In the genomic region with DNA sequence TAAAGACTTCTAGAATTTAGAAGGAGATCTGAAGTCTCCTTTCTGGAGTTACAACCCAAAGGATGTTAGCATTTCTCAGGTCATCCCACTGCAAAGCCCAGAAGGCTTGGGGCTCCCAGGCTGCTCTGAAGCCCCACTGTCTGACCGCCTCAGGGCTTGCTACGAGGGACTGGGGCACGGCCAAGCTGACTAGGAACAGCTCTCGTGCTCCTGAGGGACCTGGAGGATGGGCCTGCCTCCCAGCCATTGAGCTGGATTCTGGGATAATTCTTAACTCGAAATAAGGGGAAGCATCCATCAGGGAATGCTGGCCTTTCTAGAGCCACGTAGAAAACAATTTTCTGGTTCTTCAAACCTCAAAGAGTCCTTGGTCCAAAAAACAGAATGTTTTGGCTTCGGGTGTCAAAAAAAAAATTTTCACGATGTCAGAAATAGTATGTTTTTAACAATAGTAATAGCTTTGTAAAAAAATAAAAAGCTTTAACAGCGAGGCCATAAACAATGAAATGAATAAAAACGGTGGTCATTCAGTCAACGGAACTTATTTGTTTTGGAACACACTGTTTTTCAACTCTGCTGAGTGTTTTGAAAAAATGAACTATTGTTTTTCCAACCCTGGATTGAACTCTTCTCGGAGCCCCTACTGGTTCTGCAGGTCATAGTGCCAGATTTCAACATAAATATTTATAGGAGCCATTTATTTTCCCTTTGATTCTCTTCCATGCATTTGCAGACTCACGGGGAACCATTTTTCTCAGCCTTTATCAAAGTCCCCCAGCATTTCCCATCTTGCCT, we compare ENCODE assay signal across 15 cellular contexts. TPM values are rescaled to one million over a fixed set of nuclear protein-coding genes. Genes with fewer than 3 reads are reported as not detected.
DNase-seq lines count a peak whose midpoint lies in the region; ATAC-seq, FAIRE-seq and TF ChIP-seq lines count a peak whose summit lies in the region.
"Had no signal": no experiment of that assay in that cellular context is flagged by ENCODE, and none has a peak within 500 bp of the region (broad histone marks: within the 10 kb centered on the region; RNA-seq: fewer than 3 reads in every experiment).

No MANE protein-coding gene starts in this region.

- peaks cover 33% of the 10 kb centered on the region for H3K79me1 ChIP-seq in trophoblast cell (ENCODE audit: low read length)

- H3K9me3 ChIP-seq in endothelial cell of umbilical vein (replicated peaks; ENCODE audit: control insufficient read depth, insufficient read depth, low read length) (no peaks in the 10 kb centered on the region), trophoblast cell (ENCODE audit: insufficient read depth, low read depth, low read length) (no peaks in the 10 kb centered on the region), upper lobe of right lung (no peaks in the 10 kb centered on the region)
- H3K9me3 ChIP-seq: A549, left lung, neutrophil had no signal

- no peaks in the 10 kb centered on the region for H3K79me2 ChIP-seq in endothelial cell of umbilical vein (ENCODE audit: control insufficient read depth, insufficient read depth, low read length)
- H3K79me2 ChIP-seq in trophoblast cell (ENCODE audit: control insufficient read depth, insufficient read depth, low read length, poor library complexity), result no peaks in the 10 kb centered on the region

- TF ChIP-seq CTCF in endothelial cell of umbilical vein (IDR thresholded peaks at IDR 0.05; ENCODE audit: extremely low read depth in 1 of 2, insufficient read depth in 1 of 2, low read depth in 1 of 2, low read length in 2 of 2) (no peak), upper lobe of right lung (IDR thresholded peaks at IDR 0.05) (no peak)

- H3K4me1 ChIP-seq in endothelial cell of umbilical vein (ENCODE audit: control insufficient read depth, extremely low read depth, insufficient read depth, low read length) (peaks cover 17% of the 10 kb centered on the region), trophoblast cell (ENCODE audit: control insufficient read depth in 1 of 2, insufficient read depth in 2 of 2, low read length in 2 of 2) (peaks cover 32 to 52% of the 10 kb centered on the region in 2 experiments), upper lobe of right lung (peaks cover 57% of the 10 kb centered on the region)
- H3K4me1 ChIP-seq: A549 had no signal

- FAIRE-seq in endothelial cell of umbilical vein (lab: Jason Lieb, UNC), result peak; percentile 90
- FAIRE-seq: A549 had no signal

- DNase-seq in activated naive CD8-positive, alpha-beta T cell treated with anti-CD3 and anti-CD28 coated beads, Interleukin-2, amount 50 U/mL, for 24 hours, result no peak
- DNase-seq in activated naive CD8-positive, alpha-beta T cell treated with anti-CD3 and anti-CD28 coated beads for 36 hours, result no peak
- DNase-seq in endothelial cell of umbilical vein (ENCODE audit: low read depth, low spot score) (peak; percentile 91), trophoblast cell (no peak), upper lobe of right lung (no peak), RKO (ENCODE audit: low spot score) (no peak), SW 1271 (lab: John Stamatoyannopoulos, UW) (no peak), HPDE6-E6E7 (ENCODE audit: extremely low spot score) (no peak)
- DNase-seq: activated naive CD4-positive, alpha-beta T cell treated with anti-CD3 and anti-CD28 coated beads, Interleukin-2, amount 50 U/mL, for 16 hours; Calu3; left lung; NCI-H524 had no signal

- intact Hi-C loops in endothelial cell of umbilical vein (cut with micrococcal nuclease) (loop anchor here (1.0 kb wide), 1 partner anchor 17 kb away; the partner anchor contains the start of gene HERPUD1), upper lobe of right lung (cut with DNase I) (no loop called here)

- H3K36me3 ChIP-seq in endothelial cell of umbilical vein (ENCODE audit: control insufficient read depth in 2 of 2, extremely low read depth in 1 of 2, insufficient read depth in 2 of 2, low read length in 2 of 2) (no peaks in the 10 kb centered on the region), trophoblast cell (ENCODE audit: control insufficient read depth in 1 of 2, insufficient read depth in 2 of 2, low read length in 2 of 2) (no peaks in the 10 kb centered on the region), upper lobe of right lung (no peaks in the 10 kb centered on the region)
- H3K36me3 ChIP-seq: left lung, neutrophil had no signal

- peaks cover 75% of the 10 kb centered on the region for H3K4me1 Mint-ChIP-seq in activated naive CD8-positive, alpha-beta T cell treated with anti-CD3 and anti-CD28 coated beads, Interleukin-2, amount 50 U/mL, for 24 hours
- H3K4me1 Mint-ChIP-seq in activated naive CD8-positive, alpha-beta T cell treated with anti-CD3 and anti-CD28 coated beads for 36 hours, result peaks cover 51% of the 10 kb centered on the region

- H3K9me1 ChIP-seq in endothelial cell of umbilical vein (replicated peaks; ENCODE audit: control insufficient read depth, extremely low read depth, insufficient read depth, low read length), result no peaks in the 10 kb centered on the region

- no peak overlapping the region for H3K4me3 ChIP-seq in endothelial cell of umbilical vein (replicated peaks in 1 of 3; ENCODE audit: insufficient read depth in 1 of 3, low read depth in 1 of 3, low read length in 3 of 3)
- no peak overlapping the region for H3K4me3 ChIP-seq in trophoblast cell (ENCODE audit: low read depth, low read length)
- no peak overlapping the region for H3K4me3 ChIP-seq in upper lobe of right lung
- H3K4me3 ChIP-seq: A549, left lung had no signal

- H3K27ac ChIP-seq in endothelial cell of umbilical vein (ENCODE audit: insufficient read depth, low read depth, low read length) (peak overlapping the region; percentile 23), trophoblast cell (ENCODE audit: low read depth, low read length) (no peak overlapping the region), upper lobe of right lung (peak overlapping the region; percentile 55)
- H3K27ac ChIP-seq: A549 had no signal

- H2AFZ ChIP-seq in endothelial cell of umbilical vein (ENCODE audit: low read depth, low read length) (peak overlapping the region; percentile 75), trophoblast cell (ENCODE audit: insufficient read depth, low read length, poor library complexity) (no peak overlapping the region)

- no peak overlapping the region for H3K4me3 Mint-ChIP-seq in activated naive CD8-positive, alpha-beta T cell treated with anti-CD3 and anti-CD28 coated beads, Interleukin-2, amount 50 U/mL, for 24 hours
- no peak overlapping the region for H3K4me3 Mint-ChIP-seq in activated naive CD8-positive, alpha-beta T cell treated with anti-CD3 and anti-CD28 coated beads for 36 hours

- no peaks in the 10 kb centered on the region for H3K27me3 Mint-ChIP-seq in activated naive CD8-positive, alpha-beta T cell treated with anti-CD3 and anti-CD28 coated beads, Interleukin-2, amount 50 U/mL, for 24 hours
- H3K27me3 Mint-ChIP-seq in activated naive CD8-positive, alpha-beta T cell treated with anti-CD3 and anti-CD28 coated beads for 36 hours, result peaks cover 4% of the 10 kb centered on the region

- WGBS in trophoblast cell (ENCODE audit: extremely low coverage, insufficient coverage, insufficient read length), result no CpG with 5 or more reads among the region's 13 CpGs

- no peak overlapping the region for H4K8ac ChIP-seq in trophoblast cell (ENCODE audit: low read depth, low read length)

- no peak overlapping the region for H2BK5ac ChIP-seq in trophoblast cell (ENCODE audit: low read depth, low read length, poor library complexity)

- no peak overlapping the region for H3K4ac ChIP-seq in trophoblast cell (ENCODE audit: low read depth, low read length)

- TF ChIP-seq POLR2A in endothelial cell of umbilical vein (IDR thresholded peaks at IDR 0.05; ENCODE audit: low read depth, low read length), result no peak

- BruUV-seq in endothelial cell of umbilical vein (replicated peaks; lab: Mats Ljungman, UMichigan), result no TSS peak

- H3K14ac ChIP-seq in trophoblast cell (ENCODE audit: low read length), result no peak overlapping the region

- H2AK5ac ChIP-seq in trophoblast cell (ENCODE audit: low read length), result no peak overlapping the region

- H2BK120ac ChIP-seq in trophoblast cell (ENCODE audit: insufficient read depth, low read length, poor library complexity), result no peak overlapping the region

- H3K4me2 ChIP-seq in endothelial cell of umbilical vein (ENCODE audit: insufficient read depth, low read length) (peak overlapping the region; percentile 73), trophoblast cell (ENCODE audit: low read length) (no peak overlapping the region)
- H3K4me2 ChIP-seq: A549 had no signal

- H3K9ac ChIP-seq in endothelial cell of umbilical vein (replicated peaks; ENCODE audit: extremely low read depth, insufficient read depth, low read length) (peak overlapping the region; percentile 1), trophoblast cell (ENCODE audit: low read length) (no peak overlapping the region)

- H3K9me3 Mint-ChIP-seq in activated naive CD8-positive, alpha-beta T cell treated with anti-CD3 and anti-CD28 coated beads, Interleukin-2, amount 50 U/mL, for 24 hours, result no peaks in the 10 kb centered on the region
- H3K9me3 Mint-ChIP-seq in activated naive CD8-positive, alpha-beta T cell treated with anti-CD3 and anti-CD28 coated beads for 36 hours, result peaks cover 2% of the 10 kb centered on the region

- H4K12ac ChIP-seq in trophoblast cell (ENCODE audit: low read depth, low read length), result no peak overlapping the region

- H3K23ac ChIP-seq in trophoblast cell (ENCODE audit: low read length), result no peak overlapping the region

- ATAC-seq in activated naive CD8-positive, alpha-beta T cell treated with anti-CD3 and anti-CD28 coated beads, Interleukin-2, amount 50 U/mL, for 24 hours, result no peak
- ATAC-seq in upper lobe of right lung, result no peak
- ATAC-seq: A549 had no signal

- CTCF ChIA-PET in endothelial cell of umbilical vein (lab: Charles Lee), result interaction anchor here (1.0 kb wide), 1 partner anchor 23 kb away, joined by 3 read pairs; no protein-coding TSS in a partner anchor

- H2BK12ac ChIP-seq in trophoblast cell (ENCODE audit: low read length), result peak overlapping the region; percentile 68

- H3K36me3 Mint-ChIP-seq in activated naive CD8-positive, alpha-beta T cell treated with anti-CD3 and anti-CD28 coated beads, Interleukin-2, amount 50 U/mL, for 24 hours (ENCODE audit: low read depth), result no peaks in the 10 kb centered on the region
- H3K36me3 Mint-ChIP-seq in activated naive CD8-positive, alpha-beta T cell treated with anti-CD3 and anti-CD28 coated beads for 36 hours, result peaks cover 4% of the 10 kb centered on the region

- peaks cover 5 to 12% of the 10 kb centered on the region in 2 experiments for H3K27me3 ChIP-seq in endothelial cell of umbilical vein (ENCODE audit: control insufficient read depth in 2 of 2, insufficient read depth in 2 of 2, low read length in 2 of 2)
- no peaks in the 10 kb centered on the region for H3K27me3 ChIP-seq in trophoblast cell (ENCODE audit: insufficient read depth, low read length)
- H3K27me3 ChIP-seq in upper lobe of right lung, result no peaks in the 10 kb centered on the region
- H3K27me3 ChIP-seq: left lung had no signal

- dilution Hi-C loops in endothelial cell of umbilical vein (cut with MboI; ENCODE audit: extremely low pct_ligation_motif_present, low sequenced_read_pairs), result no loop called here

- POLR2A ChIA-PET in endothelial cell of umbilical vein (lab: Charles Lee), result interaction anchor here (0.6 to 1.4 kb wide), 2 partner anchors 16 to 498 kb away, joined by 3 to 4 read pairs; partner anchors contain the start of gene HERPUD1

- H4K20me1 ChIP-seq in endothelial cell of umbilical vein (replicated peaks; ENCODE audit: control insufficient read depth, extremely low read depth, insufficient read depth, low read length), result no peaks in the 10 kb centered on the region

- H4K91ac ChIP-seq in trophoblast cell (ENCODE audit: low read depth, low read length), result no peak overlapping the region

- H3K18ac ChIP-seq in trophoblast cell (ENCODE audit: low read length), result no peak overlapping the region

- H3K27ac Mint-ChIP-seq in activated naive CD8-positive, alpha-beta T cell treated with anti-CD3 and anti-CD28 coated beads, Interleukin-2, amount 50 U/mL, for 24 hours, result peak overlapping the region; percentile 10
- H3K27ac Mint-ChIP-seq in activated naive CD8-positive, alpha-beta T cell treated with anti-CD3 and anti-CD28 coated beads for 36 hours, result no peak overlapping the region

RNA-seq across cellular contexts. Expression of gene HERPUD1, which starts 16.4 kb away (rescaled TPM):
- 100 to 1,000 TPM; 143 to 149 TPM for total RNA-seq in activated naive CD8-positive, alpha-beta T cell treated with anti-CD3 and anti-CD28 coated beads for 36 hours
- total RNA-seq in endothelial cell of umbilical vein (101 and 109 TPM in 2 replicates), upper lobe of right lung (223 TPM)
- 105 and 107 TPM in 2 replicates for polyA plus RNA-seq in endothelial cell of umbilical vein
- 79.8 and 103 TPM in 2 replicates for polyA plus RNA-seq in endothelial cell of umbilical vein (2011; cell fraction: cytosol; rRNA removed)
- polyA plus RNA-seq in endothelial cell of umbilical vein (2011; cell fraction: nucleus; rRNA removed), result 233 and 249 TPM in 2 replicates
- polyA plus RNA-seq in endothelial cell of umbilical vein (2012), result 83.3 and 94.7 TPM in 2 replicates
- 239 and 250 TPM in 2 replicates for polyA minus RNA-seq in endothelial cell of umbilical vein
- 66.9 TPM for polyA minus RNA-seq in endothelial cell of umbilical vein (2011; cell fraction: cytosol; rRNA and poly(A)+ RNA removed)
- 262 and 391 TPM in 2 replicates for polyA minus RNA-seq in endothelial cell of umbilical vein (2011; cell fraction: nucleus; rRNA and poly(A)+ RNA removed)
- 252 and 267 TPM in 2 replicates for polyA plus RNA-seq in trophoblast cell (2013)

RNA-seq across cellular contexts. Expression of gene CETP, which starts 46.2 kb away (rescaled TPM):
- under 1 TPM in 1 of 2 experiments, not detected in 1; 0.12 TPM for total RNA-seq in activated naive CD8-positive, alpha-beta T cell treated with anti-CD3 and anti-CD28 coated beads for 36 hours
- total RNA-seq in endothelial cell of umbilical vein (2.8 and 3.3 TPM in 2 replicates), upper lobe of right lung (1.9 TPM)
- polyA plus RNA-seq in endothelial cell of umbilical vein, result 1.9 and 2.2 TPM in 2 replicates
- polyA plus RNA-seq in endothelial cell of umbilical vein (2011; cell fraction: cytosol; rRNA removed), result 1.8 and 2.2 TPM in 2 replicates
- 1.6 and 1.9 TPM in 2 replicates for polyA plus RNA-seq in endothelial cell of umbilical vein (2011; cell fraction: nucleus; rRNA removed)
- polyA plus RNA-seq in endothelial cell of umbilical vein (2012), result 0.30 and 0.75 TPM in 2 replicates
- 1.1 and 2.3 TPM in 2 replicates for polyA minus RNA-seq in endothelial cell of umbilical vein
- polyA minus RNA-seq in endothelial cell of umbilical vein (2011; cell fraction: cytosol; rRNA and poly(A)+ RNA removed), result not detected
- polyA minus RNA-seq in endothelial cell of umbilical vein (2011; cell fraction: nucleus; rRNA and poly(A)+ RNA removed), result 0.24 and 0.38 TPM in 2 replicates
- 0.07 and 0.12 TPM in 2 replicates for polyA plus RNA-seq in trophoblast cell (2013)
- total RNA-seq: Calu3 had no signal
- polyA plus RNA-seq: A549 had no signal

RNA-seq across cellular contexts. Expression of gene SLC12A3, which starts 50.5 kb away (rescaled TPM):
- total RNA-seq in activated naive CD8-positive, alpha-beta T cell treated with anti-CD3 and anti-CD28 coated beads for 36 hours, result under 1 TPM in 1 of 2 experiments, not detected in 1; 0.04 TPM
- total RNA-seq in endothelial cell of umbilical vein (not detected in 2 replicates), upper lobe of right lung (not detected)
- polyA plus RNA-seq in endothelial cell of umbilical vein, result not detected in 2 replicates
- polyA plus RNA-seq in endothelial cell of umbilical vein (2011; cell fraction: cytosol; rRNA removed), result not detected in 2 replicates
- polyA plus RNA-seq in endothelial cell of umbilical vein (2011; cell fraction: nucleus; rRNA removed), result not detected in 2 replicates
- not detected in 2 replicates for polyA plus RNA-seq in endothelial cell of umbilical vein (2012)
- not detected in 2 replicates for polyA minus RNA-seq in endothelial cell of umbilical vein
- 61.3 TPM for polyA minus RNA-seq in endothelial cell of umbilical vein (2011; cell fraction: cytosol; rRNA and poly(A)+ RNA removed)
- 0.10 TPM in 2 replicates for polyA minus RNA-seq in endothelial cell of umbilical vein (2011; cell fraction: nucleus; rRNA and poly(A)+ RNA removed)
- polyA plus RNA-seq in trophoblast cell (2013), result 0.11 TPM in 2 replicates
- total RNA-seq: Calu3, left lung, RPMI7951 had no signal
